Comparison of ENCODE assay signal across 18 cellular contexts in genomic region chr7:158301221-158301620, GRCh38.
DNase-seq lines count a peak whose midpoint lies in the region; ATAC-seq and TF ChIP-seq lines count a peak whose summit lies in the region.
"Had no signal": no experiment of that assay in that cellular context is flagged by ENCODE, and none has a peak within 500 bp of the region (broad histone marks: within the 10 kb centered on the region; RNA-seq: fewer than 3 reads in every experiment).

No MANE protein-coding gene starts in this region.

- H3K4me1 Mint-ChIP-seq in osteocyte (ENCODE audit: unreplicated experiment) = no peaks in the 10 kb centered on the region
- H3K4me1 Mint-ChIP-seq: B cell had no signal

- H3K9me3 ChIP-seq in right atrium auricular region (no peaks in the 10 kb centered on the region), heart left ventricle (no peaks in the 10 kb centered on the region), adrenal gland (replicated peaks in 1 of 3) (no peaks in the 10 kb centered on the region)
- H3K9me3 ChIP-seq: Caco-2 had no signal

- no peaks in the 10 kb centered on the region for H3K36me3 ChIP-seq in right atrium auricular region
- no peaks in the 10 kb centered on the region for H3K36me3 ChIP-seq in heart left ventricle
- H3K36me3 ChIP-seq in adrenal gland (replicated peaks in 1 of 2) = no peaks in the 10 kb centered on the region

- WGBS in heart left ventricle, 4 donors = 69 to 78% (median 73%) methylated on average over 10 of the region's 10 CpGs
- WGBS in adrenal gland, 4 donors = 63 to 80% (median 75%) methylated on average over 10 of the region's 10 CpGs

- H3K4me1 ChIP-seq in right atrium auricular region (no peaks in the 10 kb centered on the region), heart left ventricle (no peaks in the 10 kb centered on the region), adrenal gland (replicated peaks in 1 of 2) (no peaks in the 10 kb centered on the region)
- H3K4me1 ChIP-seq: Caco-2 had no signal

- H3K27me3 ChIP-seq in right atrium auricular region (no peaks in the 10 kb centered on the region), heart left ventricle (peaks cover 0 to 36% (median 0%) of the 10 kb centered on the region in 9 donors), adrenal gland (no peaks in the 10 kb centered on the region)

- H3K27ac Mint-ChIP-seq in osteocyte (ENCODE audit: unreplicated experiment) = no peak overlapping the region
- H3K27ac Mint-ChIP-seq: B cell; CD4-positive, alpha-beta T cell had no signal

- TF ChIP-seq POLR2A in heart left ventricle (IDR thresholded peaks at IDR 0.05) (no peak), adrenal gland (IDR thresholded peaks at IDR 0.05) (no peak)

- DNase-seq in right atrium auricular region (ENCODE audit: low spot score) (peak; percentile 18), heart left ventricle (no peak), astrocyte of the hippocampus (ENCODE audit: low read depth, low spot score) (peak; percentile 23), osteocyte (ENCODE audit: extremely low spot score, unreplicated experiment) (peak; percentile 2), HuH-7.5 (ENCODE audit: low spot score) (no peak), adrenal gland (no peak)
- DNase-seq: Caco-2; CD4-positive, alpha-beta T cell; GF-D8; IMR-90; Karpas-422; NCI-H1417 treated with DMSO at 0.1 percent for 48 hours; NCI-H187 treated with DMSO at 0.1 percent for 48 hours; NCI-H226; NCI-H524 had no signal

- H3K27ac ChIP-seq in right atrium auricular region (no peak overlapping the region), heart left ventricle (no peak overlapping the region), adrenal gland (no peak overlapping the region)
- H3K27ac ChIP-seq: HL-60 had no signal

- no peak overlapping the region for H3K4me3 Mint-ChIP-seq in osteocyte (ENCODE audit: unreplicated experiment)
- H3K4me3 Mint-ChIP-seq: B cell; CD4-positive, alpha-beta T cell had no signal

- ATAC-seq in heart left ventricle = no peak
- no peak for ATAC-seq in HG02840 (IDR thresholded peaks at IDR 0.05; ENCODE audit: low FRiP score, unreplicated experiment)

- no peaks in the 10 kb centered on the region for H3K27me3 Mint-ChIP-seq in osteocyte (ENCODE audit: unreplicated experiment)
- H3K27me3 Mint-ChIP-seq: B cell had no signal

- intact Hi-C loops in heart left ventricle (cut with DNase I) = no loop called here
- intact Hi-C loops in adrenal gland (cut with DNase I) = no loop called here

- H3K36me3 Mint-ChIP-seq in osteocyte (ENCODE audit: unreplicated experiment) = no peaks in the 10 kb centered on the region

- peaks cover 41% of the 10 kb centered on the region for H3K9me3 Mint-ChIP-seq in osteocyte (ENCODE audit: unreplicated experiment)

- no peak for TF ChIP-seq CTCF in right atrium auricular region (IDR thresholded peaks at IDR 0.05)
- TF ChIP-seq CTCF in heart left ventricle (IDR thresholded peaks at IDR 0.05) = no peak
- no peak for TF ChIP-seq CTCF in osteocyte (IDR thresholded peaks at IDR 0.05)
- no peak for TF ChIP-seq CTCF in adrenal gland (IDR thresholded peaks at IDR 0.05)

- H3K4me3 ChIP-seq in right atrium auricular region (no peak overlapping the region), heart left ventricle (no peak overlapping the region), adrenal gland (no peak overlapping the region)

Comparison
In these comparisons a context has a peak if more than half of its experiments do, and no peak if none do; other contexts are left out.
1. DNase-seq: peak in right atrium auricular region (single experiment), astrocyte of the hippocampus (single experiment) and osteocyte (single experiment); none in heart left ventricle (0 of 5), HuH-7.5 (single experiment) and adrenal gland (0 of 7).